In genomic region chr1:182624582-182624981, GRCh38 we compare ENCODE assay signal across 23 cellular contexts. TPM values are rescaled to one million over a fixed set of nuclear protein-coding genes. Genes with fewer than 3 reads are reported as not detected.
A peak's percentile ranks its signal among the peaks of the same experiment; 100 is the strongest.
DNase-seq lines count a peak whose midpoint lies in the region; ATAC-seq, FAIRE-seq and TF ChIP-seq lines count a peak whose summit lies in the region.
"Had no signal": no experiment of that assay in that cellular context is flagged by ENCODE, and none has a peak within 500 bp of the region (broad histone marks: within the 10 kb centered on the region; RNA-seq: fewer than 3 reads in every experiment).

No MANE protein-coding gene starts in this region.

- H3K56ac ChIP-seq in mesendoderm (ENCODE audit: low read length): no peak overlapping the region

- CTCF ChIA-PET in activated CD8-positive, alpha-beta T cell treated with anti-CD3 and anti-CD28 coated beads for 36 hours (lab: Charles Lee): interaction anchor here (0.7 to 3.3 kb wide), 5 partner anchors 8 to 92 kb away, joined by 3 to 13 read pairs (median 6); no protein-coding TSS in a partner anchor
- CTCF ChIA-PET in activated CD8-positive, alpha-beta T cell treated with anti-CD3 and anti-CD28 coated beads, Interleukin-2, amount 10 ng/mL, durations not matched to agents 7 days and 5 days (lab: Charles Lee): interaction anchor here (0.9 to 2.1 kb wide), 6 partner anchors 9 to 160 kb away, joined by 3 to 11 read pairs (median 4); no protein-coding TSS in a partner anchor

- H3K9ac ChIP-seq in OCI-LY3 (ENCODE audit: low read length) (no peak overlapping the region), mesendoderm (ENCODE audit: low read length) (no peak overlapping the region), kidney (ENCODE audit: low read length in 2 of 2) (no peak overlapping the region)
- H3K9ac ChIP-seq: SK-N-SH had no signal

- intact Hi-C loops in activated CD8-positive, alpha-beta T cell treated with anti-CD3 and anti-CD28 coated beads for 36 hours (cut with micrococcal nuclease): no loop called here
- intact Hi-C loops in gastrocnemius medialis (cut with DNase I; ENCODE audit: low total_unique reads) (no loop called here), kidney (cut with DNase I) (no loop called here)

- peak; percentile 41 for DNase-seq in activated CD8-positive, alpha-beta T cell treated with anti-CD3 and anti-CD28 coated beads for 36 hours
- DNase-seq in activated CD8-positive, alpha-beta T cell treated with anti-CD3 and anti-CD28 coated beads, Interleukin-2, amount 10 ng/mL, durations not matched to agents 7 days and 5 days: no peak
- peak; percentile 18 for DNase-seq in GDM1 (lab: John Stamatoyannopoulos, UW)
- no peak for DNase-seq in mesendoderm
- DNase-seq in NCI-H146 (lab: John Stamatoyannopoulos, UW): no peak
- DNase-seq in gastrocnemius medialis: no peak
- DNase-seq in kidney: no peak
- DNase-seq: ACHN; activated CD4-positive, alpha-beta T cell treated with anti-CD3 and anti-CD28 coated beads for 1 hour; amygdala; H9; left colon; mucosa of descending colon; NCI-H1092; retina; SK-N-SH; stimulated activated CD4-positive, alpha-beta T cell treated with anti-CD3 and anti-CD28 coated beads, Interleukin-12 subunit alpha, Interleukin-12 subunit beta, amount 100 ng/mL, for 4 hours; tibial artery had no signal

- no peak overlapping the region for H2BK5ac ChIP-seq in mesendoderm (ENCODE audit: low read length)

- no peak overlapping the region for H3K4me3 Mint-ChIP-seq in activated CD8-positive, alpha-beta T cell treated with anti-CD3 and anti-CD28 coated beads for 36 hours
- no peak overlapping the region for H3K4me3 Mint-ChIP-seq in activated CD8-positive, alpha-beta T cell treated with anti-CD3 and anti-CD28 coated beads, Interleukin-2, amount 10 ng/mL, durations not matched to agents 7 days and 5 days
- H3K4me3 Mint-ChIP-seq: central memory CD8-positive, alpha-beta T cell; H9 had no signal

- no peak overlapping the region for H4K5ac ChIP-seq in mesendoderm (ENCODE audit: low read length)

- peaks cover 46% of the 10 kb centered on the region for H3K4me1 ChIP-seq in OCI-LY3 (ENCODE audit: low read length)
- no peaks in the 10 kb centered on the region for H3K4me1 ChIP-seq in mesendoderm (ENCODE audit: control insufficient read depth, low read depth, low read length)
- H3K4me1 ChIP-seq in gastrocnemius medialis: peaks cover 4 to 6% of the 10 kb centered on the region in 2 donors
- H3K4me1 ChIP-seq in kidney (ENCODE audit: control insufficient read depth in 1 of 2, insufficient read depth in 1 of 2, low read depth in 1 of 2, low read length in 2 of 2): peaks cover 0 to 5% of the 10 kb centered on the region in 2 donors

- H2AFZ ChIP-seq in OCI-LY3 (ENCODE audit: low read depth, low read length): 0 out of 2 replicates have a peak overlapping the region, but pooled peaks have one; percentile 8

- no peaks in the 10 kb centered on the region for H3K27me3 ChIP-seq in OCI-LY3 (ENCODE audit: low read depth, low read length)
- no peaks in the 10 kb centered on the region for H3K27me3 ChIP-seq in mesendoderm (ENCODE audit: insufficient read depth, low read length, poor library complexity)
- no peaks in the 10 kb centered on the region for H3K27me3 ChIP-seq in gastrocnemius medialis
- H3K27me3 ChIP-seq: tibial artery had no signal

- H3K27me3 Mint-ChIP-seq in activated CD8-positive, alpha-beta T cell treated with anti-CD3 and anti-CD28 coated beads for 36 hours: peaks cover 7% of the 10 kb centered on the region
- H3K27me3 Mint-ChIP-seq in activated CD8-positive, alpha-beta T cell treated with anti-CD3 and anti-CD28 coated beads, Interleukin-2, amount 10 ng/mL, durations not matched to agents 7 days and 5 days (ENCODE audit: low read depth): peaks cover 53% of the 10 kb centered on the region
- H3K27me3 Mint-ChIP-seq: IgD-negative memory B cell had no signal

- H3K27ac Mint-ChIP-seq in activated CD8-positive, alpha-beta T cell treated with anti-CD3 and anti-CD28 coated beads for 36 hours: peak overlapping the region; percentile 7
- no peak overlapping the region for H3K27ac Mint-ChIP-seq in activated CD8-positive, alpha-beta T cell treated with anti-CD3 and anti-CD28 coated beads, Interleukin-2, amount 10 ng/mL, durations not matched to agents 7 days and 5 days
- H3K27ac Mint-ChIP-seq: H9 had no signal

- H3K79me2 ChIP-seq in OCI-LY3 (ENCODE audit: low read length) (no peaks in the 10 kb centered on the region), mesendoderm (ENCODE audit: control insufficient read depth, insufficient read depth, low read length) (no peaks in the 10 kb centered on the region)

- peaks cover 6% of the 10 kb centered on the region for H3K9me3 Mint-ChIP-seq in activated CD8-positive, alpha-beta T cell treated with anti-CD3 and anti-CD28 coated beads for 36 hours
- H3K9me3 Mint-ChIP-seq in activated CD8-positive, alpha-beta T cell treated with anti-CD3 and anti-CD28 coated beads, Interleukin-2, amount 10 ng/mL, durations not matched to agents 7 days and 5 days (ENCODE audit: insufficient read depth): peaks cover 14% of the 10 kb centered on the region

- H3K18ac ChIP-seq in mesendoderm (ENCODE audit: low read length): peak overlapping the region; percentile 31

- no peaks in the 10 kb centered on the region for H4K20me1 ChIP-seq in OCI-LY3 (ENCODE audit: insufficient read depth, low read length)

- no peak overlapping the region for H3K4ac ChIP-seq in mesendoderm (ENCODE audit: low read depth, low read length)

- H3K36me3 Mint-ChIP-seq in activated CD8-positive, alpha-beta T cell treated with anti-CD3 and anti-CD28 coated beads for 36 hours (ENCODE audit: low read depth): peaks cover 2% of the 10 kb centered on the region
- H3K36me3 Mint-ChIP-seq in activated CD8-positive, alpha-beta T cell treated with anti-CD3 and anti-CD28 coated beads, Interleukin-2, amount 10 ng/mL, durations not matched to agents 7 days and 5 days (ENCODE audit: low read depth): peaks cover 8% of the 10 kb centered on the region

- no peak overlapping the region for H3K23ac ChIP-seq in mesendoderm (ENCODE audit: low read length)

- H3K79me1 ChIP-seq in mesendoderm (ENCODE audit: low read length): no peaks in the 10 kb centered on the region

- H3K4me2 ChIP-seq in OCI-LY3 (ENCODE audit: low read length) (peak overlapping the region; percentile 66; the same call in 1 of the 2 replicates), mesendoderm (ENCODE audit: low read length) (no peak overlapping the region)
- H3K4me2 ChIP-seq: SK-N-SH had no signal

- H2BK120ac ChIP-seq in mesendoderm (ENCODE audit: low read depth, low read length): peak overlapping the region; percentile 39

- ATAC-seq in activated CD8-positive, alpha-beta T cell treated with anti-CD3 and anti-CD28 coated beads for 36 hours: peak; percentile 18
- ATAC-seq in activated CD8-positive, alpha-beta T cell treated with anti-CD3 and anti-CD28 coated beads, Interleukin-2, amount 10 ng/mL, durations not matched to agents 7 days and 5 days: no peak
- no peak for ATAC-seq in gastrocnemius medialis
- ATAC-seq: left colon, mucosa of descending colon had no signal

- POLR2A ChIA-PET in activated CD8-positive, alpha-beta T cell treated with anti-CD3 and anti-CD28 coated beads for 36 hours (lab: Charles Lee): interaction anchor here (7.9 kb wide), 1 partner anchor 9 kb away, joined by 68 read pairs; no protein-coding TSS in a partner anchor
- POLR2A ChIA-PET in activated CD8-positive, alpha-beta T cell treated with anti-CD3 and anti-CD28 coated beads, Interleukin-2, amount 10 ng/mL, durations not matched to agents 7 days and 5 days (lab: Charles Lee): interaction anchor here (0.6 to 0.8 kb wide), 2 partner anchors 8 to 25 kb away, joined by 3 read pairs; no protein-coding TSS in a partner anchor

- H3K4me1 Mint-ChIP-seq in activated CD8-positive, alpha-beta T cell treated with anti-CD3 and anti-CD28 coated beads for 36 hours (ENCODE audit: low read depth): peaks cover 70% of the 10 kb centered on the region
- peaks cover 31% of the 10 kb centered on the region for H3K4me1 Mint-ChIP-seq in activated CD8-positive, alpha-beta T cell treated with anti-CD3 and anti-CD28 coated beads, Interleukin-2, amount 10 ng/mL, durations not matched to agents 7 days and 5 days (ENCODE audit: low read depth)

- H2AK5ac ChIP-seq in mesendoderm (ENCODE audit: low read length): no peak overlapping the region

- H3K4me3 ChIP-seq in OCI-LY3 (ENCODE audit: low read length) (no peak overlapping the region), mesendoderm (ENCODE audit: low read length) (no peak overlapping the region), gastrocnemius medialis (no peak overlapping the region), kidney (ENCODE audit: low read length in 2 of 2) (no peak overlapping the region)
- H3K4me3 ChIP-seq: mucosa of descending colon, tibial artery had no signal

- TF ChIP-seq POLR2A in gastrocnemius medialis (IDR thresholded peaks at IDR 0.05): no peak

- H2BK15ac ChIP-seq in mesendoderm (replicated peaks; ENCODE audit: low read depth): no peak overlapping the region

- no peak for TF ChIP-seq CTCF in activated CD8-positive, alpha-beta T cell treated with anti-CD3 and anti-CD28 coated beads for 36 hours (IDR thresholded peaks at IDR 0.05)
- TF ChIP-seq CTCF in OCI-LY3 (IDR thresholded peaks at IDR 0.05; ENCODE audit: low read depth, low read length): no peak
- no peak for TF ChIP-seq CTCF in gastrocnemius medialis (IDR thresholded peaks at IDR 0.05 in 4 of 5, conservative IDR thresholded peaks at IDR 0.05 in 1 of 5)
- no peak for TF ChIP-seq CTCF in kidney (IDR thresholded peaks at IDR 0.05; ENCODE audit: borderline replicate concordance, extremely low read depth, insufficient read depth)

- in situ Hi-C loops in gastrocnemius medialis (cut with MboI; ENCODE audit: low sequenced_read_pairs in 4 of 4): no loop called here

- 100% methylated on average over 1 of the region's 2 CpGs for WGBS in mesendoderm (ENCODE audit: extremely low coverage, insufficient coverage, low lambda C conversion rate)

- H3K27ac ChIP-seq in OCI-LY3 (ENCODE audit: low read length) (peak overlapping the region; percentile 9; the same call in 1 of the 2 replicates), mesendoderm (ENCODE audit: low read depth, low read length) (no peak overlapping the region), gastrocnemius medialis (no peak overlapping the region), kidney (ENCODE audit: low read depth in 2 of 2, low read length in 2 of 2) (no peak overlapping the region)
- H3K27ac ChIP-seq: tibial artery had no signal

- no peaks in the 10 kb centered on the region for H3K36me3 ChIP-seq in OCI-LY3 (replicated peaks; ENCODE audit: low read depth, low read length)
- no peaks in the 10 kb centered on the region for H3K36me3 ChIP-seq in mesendoderm (ENCODE audit: control insufficient read depth, insufficient read depth, low read length)
- H3K36me3 ChIP-seq in gastrocnemius medialis: no peaks in the 10 kb centered on the region
- H3K36me3 ChIP-seq in kidney (ENCODE audit: control insufficient read depth in 1 of 2, insufficient read depth in 2 of 2, low read length in 2 of 2): no peaks in the 10 kb centered on the region
- H3K36me3 ChIP-seq: tibial artery had no signal

- FAIRE-seq in kidney (lab: Jason Lieb, UNC): no peak

- H3K9me3 ChIP-seq in OCI-LY3 (ENCODE audit: insufficient read depth, low read length) (no peaks in the 10 kb centered on the region), gastrocnemius medialis (no peaks in the 10 kb centered on the region), kidney (ENCODE audit: control insufficient read depth in 1 of 2, low read length in 2 of 2) (no peaks in the 10 kb centered on the region)
- H3K9me3 ChIP-seq: mucosa of descending colon, tibial artery had no signal

- H4K8ac ChIP-seq in mesendoderm (ENCODE audit: low read depth, low read length): no peak overlapping the region

RNA-seq across cellular contexts. Expression of gene RGS16, which starts 20.4 kb away (rescaled TPM):
- 10 to 100 TPM; 33.8 to 35.6 TPM for total RNA-seq in activated CD8-positive, alpha-beta T cell treated with anti-CD3 and anti-CD28 coated beads for 36 hours
- total RNA-seq in activated CD8-positive, alpha-beta T cell treated with anti-CD3 and anti-CD28 coated beads, Interleukin-2, amount 10 ng/mL, durations not matched to agents 7 days and 5 days: under 1 TPM; 0.63 to 0.66 TPM
- polyA plus RNA-seq in mesendoderm (2013, experiment 1 of 2): 44.1 TPM
- polyA plus RNA-seq in mesendoderm (2013, experiment 2 of 2): 42.9 TPM
- under 1 TPM in 3 of 4 donors, not detected in 1; 0.41 to 0.98 (median 0.52) TPM for total RNA-seq in gastrocnemius medialis
- total RNA-seq in kidney: 4.2 TPM
- polyA plus RNA-seq in kidney (ENCODE audit: insufficient read depth, low read depth, low replicate concordance): 7.7 TPM

RNA-seq across cellular contexts. Expression of gene RNASEL, which starts 35.5 kb away (rescaled TPM):
- total RNA-seq in activated CD8-positive, alpha-beta T cell treated with anti-CD3 and anti-CD28 coated beads for 36 hours: 1 to 10 TPM; 3.7 TPM
- total RNA-seq in activated CD8-positive, alpha-beta T cell treated with anti-CD3 and anti-CD28 coated beads, Interleukin-2, amount 10 ng/mL, durations not matched to agents 7 days and 5 days: 1 to 10 TPM; 5.7 to 6.0 TPM
- polyA plus RNA-seq in mesendoderm (2013, experiment 1 of 2): 0.62 TPM
- polyA plus RNA-seq in mesendoderm (2013, experiment 2 of 2): 0.64 TPM
- 1 to 10 TPM in 3 of 4 donors, under 1 TPM in 1; 0.51 to 4.4 (median 2.4) TPM for total RNA-seq in gastrocnemius medialis
- total RNA-seq in kidney: 12.1 TPM
- 6.0 TPM for polyA plus RNA-seq in kidney (ENCODE audit: insufficient read depth, low read depth, low replicate concordance)
- polyA plus RNA-seq: SK-N-SH had no signal

RNA-seq across cellular contexts. Expression of gene RGS8, which starts 59.8 kb away (rescaled TPM):
- not detected for total RNA-seq in activated CD8-positive, alpha-beta T cell treated with anti-CD3 and anti-CD28 coated beads for 36 hours
- total RNA-seq in activated CD8-positive, alpha-beta T cell treated with anti-CD3 and anti-CD28 coated beads, Interleukin-2, amount 10 ng/mL, durations not matched to agents 7 days and 5 days: not detected
- 1.3 TPM for polyA plus RNA-seq in mesendoderm (2013, experiment 1 of 2)
- 1.0 TPM for polyA plus RNA-seq in mesendoderm (2013, experiment 2 of 2)
- total RNA-seq in gastrocnemius medialis: not detected
- total RNA-seq in kidney: not detected
- not detected for polyA plus RNA-seq in kidney (ENCODE audit: insufficient read depth, low read depth, low replicate concordance)
- total RNA-seq: Daoy, H9, left colon, mucosa of descending colon had no signal
- polyA plus RNA-seq: esophagus, IgD-negative memory B cell, SK-N-SH had no signal

Comparison
In these comparisons a context has a peak if more than half of its experiments do, and no peak if none do; other contexts are left out.
1. DNase-seq: peak in activated CD8-positive, alpha-beta T cell treated with anti-CD3 and anti-CD28 coated beads for 36 hours (single experiment) and GDM1 (single experiment); none in activated CD8-positive, alpha-beta T cell treated with anti-CD3 and anti-CD28 coated beads, Interleukin-2, amount 10 ng/mL, durations not matched to agents 7 days and 5 days (single experiment), mesendoderm (single experiment), NCI-H146 (single experiment), gastrocnemius medialis (0 of 2) and kidney (single experiment).